15 cellular contexts compared by ENCODE assay signal in the genomic region with DNA sequence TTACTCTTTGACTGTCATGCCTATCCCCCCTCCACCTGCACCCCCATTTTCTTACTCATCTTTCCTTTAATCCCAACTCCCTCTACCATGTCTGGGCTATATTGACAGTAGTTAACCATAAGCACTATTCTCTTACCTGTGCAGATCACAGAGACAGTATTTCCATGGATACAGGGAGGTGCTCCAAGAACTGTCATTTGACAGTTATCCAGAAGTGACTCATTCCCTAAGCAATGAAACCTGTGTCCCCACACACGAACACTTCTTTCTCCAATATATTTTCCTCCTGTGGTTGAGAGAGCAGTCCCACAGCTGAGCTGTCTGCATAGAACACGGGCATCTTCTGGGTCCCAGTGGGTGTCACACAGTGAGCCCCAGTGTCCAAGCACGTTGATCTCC.
DNase-seq lines count a peak whose midpoint lies in the region; ATAC-seq and TF ChIP-seq lines count a peak whose summit lies in the region.
"Had no signal": no experiment of that assay in that cellular context is flagged by ENCODE, and none has a peak within 500 bp of the region (broad histone marks: within the 10 kb centered on the region; RNA-seq: fewer than 3 reads in every experiment).

No MANE protein-coding gene starts in this region.

- H2BK5ac ChIP-seq in IMR-90 (ENCODE audit: low read depth, low read length, poor library complexity, severe bottlenecking), result no peak overlapping the region

- no peak overlapping the region for H3K14ac ChIP-seq in IMR-90 (replicated peaks; ENCODE audit: low read depth, low read length)

- CTCF ChIA-PET in IMR-90 (lab: Yijun Ruan, JAX), result no interaction called here
- CTCF ChIA-PET in mammary epithelial cell (lab: Charles Lee; ENCODE audit: low non-redundant PET), result no interaction called here

- H3K27ac ChIP-seq in IMR-90 (ENCODE audit: insufficient read depth, low read length) (no peak overlapping the region), mammary epithelial cell (ENCODE audit: insufficient read depth, low read depth, low read length) (no peak overlapping the region)
- H3K27ac ChIP-seq: HL-60, RWPE1 had no signal

- ATAC-seq in IMR-90 (ENCODE audit: low read depth) (no peak), left lobe of liver (peak; percentile 17)

- no peak overlapping the region for H2BK20ac ChIP-seq in IMR-90 (ENCODE audit: low read depth, low read length)

- BruUV-seq in IMR-90 (replicated peaks; lab: Mats Ljungman, UMichigan) (no TSS peak), mammary epithelial cell (replicated peaks; lab: Mats Ljungman, UMichigan) (no TSS peak)

- POLR2A ChIA-PET in IMR-90 (lab: Charles Lee; ENCODE audit: unreplicated experiment), result no interaction called here

- dilution Hi-C loops in IMR-90 (cut with HindIII; ENCODE audit: low sequenced_read_pairs, unreplicated experiment), result no loop called here
- dilution Hi-C loops in mammary epithelial cell (cut with HindIII; ENCODE audit: low sequenced_read_pairs), result loop anchor here (5.0 kb wide), 1 partner anchor 33 kb away; no protein-coding TSS in a partner anchor

- TF ChIP-seq RAD21 in IMR-90 (IDR thresholded peaks at IDR 0.05; ENCODE audit: low read length), result no peak

- H3K18ac ChIP-seq in IMR-90 (ENCODE audit: low read depth, low read length), result no peak overlapping the region

- WGBS in IMR-90 (ENCODE audit: extremely low coverage in 2 of 2, insufficient read length in 1 of 2), 2 experiments, result 78% methylated on average over 2 of the region's 3 CpGs; no CpG with 5 or more reads in 1 of the 2 experiments
- WGBS in mammary epithelial cell (ENCODE audit: low coverage, missing lambda C conversion rate), result 69% methylated on average over 3 of the region's 3 CpGs

- TF ChIP-seq CTCF in IMR-90 (conservative IDR thresholded peaks at IDR 0.05; ENCODE audit: low read depth, low read length) (no peak), mammary epithelial cell (conservative IDR thresholded peaks at IDR 0.05 in 1 of 2, IDR thresholded peaks at IDR 0.05 in 1 of 2; ENCODE audit: extremely low read depth in 1 of 2, insufficient read depth in 1 of 2, low read depth in 1 of 2, low read length in 2 of 2) (no peak)

- intact Hi-C loops in IMR-90 (cut with micrococcal nuclease) (no loop called here), mammary epithelial cell (cut with micrococcal nuclease) (no loop called here)

- no peak overlapping the region for H4K91ac ChIP-seq in IMR-90 (ENCODE audit: insufficient read depth, low read depth, low read length)

- peak overlapping the region; percentile 50 for H2AK5ac ChIP-seq in IMR-90 (ENCODE audit: low read depth, low read length)

- no peaks in the 10 kb centered on the region for H4K20me1 ChIP-seq in IMR-90 (ENCODE audit: insufficient read depth, low read length)
- H4K20me1 ChIP-seq in mammary epithelial cell (ENCODE audit: insufficient read depth, low read length), result no peaks in the 10 kb centered on the region

- H3K9me1 ChIP-seq in IMR-90 (ENCODE audit: insufficient read depth, low read length), result 0 out of 2 replicates have a peak, but pooled peaks cover 2% of the 10 kb centered on the region

- in situ Hi-C loops in IMR-90 (cut with MboI; ENCODE audit: low sequenced_read_pairs), result no loop called here
- in situ Hi-C loops in mammary epithelial cell (cut with MboI; ENCODE audit: low sequenced_read_pairs in 2 of 2), result no loop called here

- H2AFZ ChIP-seq in IMR-90 (replicated peaks; ENCODE audit: low read length, poor library complexity) (no peak overlapping the region), mammary epithelial cell (ENCODE audit: low read depth, low read length) (no peak overlapping the region)

- no peak overlapping the region for H3K23ac ChIP-seq in IMR-90 (ENCODE audit: low read depth, low read length)

- H3K79me1 ChIP-seq in IMR-90 (ENCODE audit: low read depth in 1 of 2, low read length in 2 of 2), result no peaks in the 10 kb centered on the region

- H3K4me2 ChIP-seq in IMR-90 (ENCODE audit: low read depth, low read length) (no peak overlapping the region), mammary epithelial cell (ENCODE audit: insufficient read depth, low read depth, low read length) (no peak overlapping the region)

- H4K8ac ChIP-seq in IMR-90 (ENCODE audit: low read depth in 2 of 2, low read length in 2 of 2), result no peak overlapping the region

- H3K4ac ChIP-seq in IMR-90 (ENCODE audit: low read depth, low read length), result no peak overlapping the region

- DNase-seq in ELR (ENCODE audit: low read depth) (peak; percentile 50), IMR-90 (no peak), mammary epithelial cell (peak; percentile 9), left lobe of liver (ENCODE audit: low spot score) (no peak), NCI-H2029 treated with DMSO at 0.1 percent for 48 hours (lab: John Stamatoyannopoulos, UW) (no peak), NCI-H524 treated with DMSO at 0.1 percent for 48 hours (lab: John Stamatoyannopoulos, UW) (no peak)
- no peak for DNase-seq in stimulated activated CD4-positive, alpha-beta T cell treated with anti-CD3 and anti-CD28 coated beads, Interleukin-2, amount 100 ng/mL, for 48 hours
- DNase-seq: DMS153, NCI-H2029, NCI-H446 treated with DMSO at 0.1 percent for 48 hours, NCI-H526 treated with DMSO at 0.1 percent for 48 hours had no signal

- H3K4me1 ChIP-seq in IMR-90 (ENCODE audit: control insufficient read depth, insufficient read depth, low read length) (no peaks in the 10 kb centered on the region), mammary epithelial cell (ENCODE audit: insufficient read depth, low read length) (no peaks in the 10 kb centered on the region)

- no peak overlapping the region for H4K5ac ChIP-seq in IMR-90 (ENCODE audit: low read depth, low read length)

- H2BK120ac ChIP-seq in IMR-90 (ENCODE audit: low read depth, low read length), result 0 out of 2 replicates have a peak overlapping the region, but pooled peaks have one; percentile 3

- H3K9me3 ChIP-seq in IMR-90 (ENCODE audit: control insufficient read depth, insufficient read depth, low read length), result no peaks in the 10 kb centered on the region
- H3K9me3 ChIP-seq in mammary epithelial cell (replicated peaks; ENCODE audit: insufficient read depth, low read length), result no peaks in the 10 kb centered on the region

- H3K36me3 ChIP-seq in IMR-90 (ENCODE audit: control insufficient read depth, insufficient read depth, low read length), result no peaks in the 10 kb centered on the region
- no peaks in the 10 kb centered on the region for H3K36me3 ChIP-seq in mammary epithelial cell (ENCODE audit: insufficient read depth, low read length)

- H3K27me3 ChIP-seq in IMR-90 (ENCODE audit: control insufficient read depth, insufficient read depth, low read length) (no peaks in the 10 kb centered on the region), mammary epithelial cell (ENCODE audit: insufficient read depth, low read length) (no peaks in the 10 kb centered on the region)

- no peak overlapping the region for H2AK9ac ChIP-seq in IMR-90 (replicated peaks; ENCODE audit: low read depth, low read length, poor library complexity)

- H3K4me3 ChIP-seq in IMR-90 (ENCODE audit: insufficient read depth, low read depth, low read length) (no peak overlapping the region), mammary epithelial cell (replicated peaks in 1 of 3; ENCODE audit: insufficient read depth in 1 of 3, low read depth in 2 of 3, low read length in 3 of 3) (no peak overlapping the region)
- H3K4me3 ChIP-seq: GM12878, K562 had no signal

- no peak for TF ChIP-seq POLR2A in IMR-90 (IDR thresholded peaks at IDR 0.05; ENCODE audit: low read depth, low read length)

- H3K9ac ChIP-seq in IMR-90 (ENCODE audit: low read depth, low read length) (no peak overlapping the region), mammary epithelial cell (ENCODE audit: insufficient read depth, low read length) (no peak overlapping the region)

- H2BK15ac ChIP-seq in IMR-90 (ENCODE audit: low read depth, low read length), result no peak overlapping the region

- H3K56ac ChIP-seq in IMR-90 (ENCODE audit: extremely low read depth, insufficient read depth, low read length), result no peak overlapping the region

- H3K79me2 ChIP-seq in mammary epithelial cell (ENCODE audit: insufficient read depth, low read length), result no peaks in the 10 kb centered on the region

TF ChIP-seq in IMR-90, 13 proteins besides CTCF, POLR2A, EP300 and RAD21:
- TF ChIP-seq CHD1 (IDR thresholded peaks at IDR 0.05; ENCODE audit: low read depth, low read length) (no peak), SMC3 (IDR thresholded peaks at IDR 0.05; ENCODE audit: low read depth, low read length) (no peak), NFE2L2 (IDR thresholded peaks at IDR 0.05; ENCODE audit: low read depth, low read length) (no peak), MXI1 (IDR thresholded peaks at IDR 0.05; ENCODE audit: borderline replicate concordance, low read depth, low read length) (no peak), RCOR1 (IDR thresholded peaks at IDR 0.05; ENCODE audit: insufficient replicate concordance, low read length) (no peak), RFX5 (IDR thresholded peaks at IDR 0.05; ENCODE audit: low read depth, low read length) (no peak), MAZ (IDR thresholded peaks at IDR 0.05; ENCODE audit: borderline replicate concordance, low read depth, low read length) (no peak), CEBPB (IDR thresholded peaks at IDR 0.05; ENCODE audit: low read depth, low read length) (no peak), FOS (IDR thresholded peaks at IDR 0.05; ENCODE audit: low read depth, low read length) (no peak), MAFK (IDR thresholded peaks at IDR 0.05; ENCODE audit: low read depth, low read length) (no peak), BHLHE40 (IDR thresholded peaks at IDR 0.05; ENCODE audit: low read depth, low read length) (no peak)
- TF ChIP-seq, protein P1, sequence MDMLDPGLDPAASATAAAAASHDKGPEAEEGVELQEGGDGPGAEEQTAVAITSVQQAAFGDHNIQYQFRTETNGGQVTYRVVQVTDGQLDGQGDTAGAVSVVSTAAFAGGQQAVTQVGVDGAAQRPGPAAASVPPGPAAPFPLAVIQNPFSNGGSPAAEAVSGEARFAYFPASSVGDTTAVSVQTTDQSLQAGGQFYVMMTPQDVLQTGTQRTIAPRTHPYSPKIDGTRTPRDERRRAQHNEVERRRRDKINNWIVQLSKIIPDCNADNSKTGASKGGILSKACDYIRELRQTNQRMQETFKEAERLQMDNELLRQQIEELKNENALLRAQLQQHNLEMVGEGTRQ (IDR thresholded peaks at IDR 0.05; ENCODE audit: low read depth, low read length), result no peak
- TF ChIP-seq, protein P2, sequence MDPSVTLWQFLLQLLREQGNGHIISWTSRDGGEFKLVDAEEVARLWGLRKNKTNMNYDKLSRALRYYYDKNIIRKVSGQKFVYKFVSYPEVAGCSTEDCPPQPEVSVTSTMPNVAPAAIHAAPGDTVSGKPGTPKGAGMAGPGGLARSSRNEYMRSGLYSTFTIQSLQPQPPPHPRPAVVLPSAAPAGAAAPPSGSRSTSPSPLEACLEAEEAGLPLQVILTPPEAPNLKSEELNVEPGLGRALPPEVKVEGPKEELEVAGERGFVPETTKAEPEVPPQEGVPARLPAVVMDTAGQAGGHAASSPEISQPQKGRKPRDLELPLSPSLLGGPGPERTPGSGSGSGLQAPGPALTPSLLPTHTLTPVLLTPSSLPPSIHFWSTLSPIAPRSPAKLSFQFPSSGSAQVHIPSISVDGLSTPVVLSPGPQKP (IDR thresholded peaks at IDR 0.05; ENCODE audit: borderline replicate concordance, low read depth, low read length), result no peak

Comparison
In these comparisons a context has a peak if more than half of its experiments do, and no peak if none do; other contexts are left out.
1. DNase-seq: peak in ELR (single experiment) and mammary epithelial cell (single experiment); none in IMR-90 (single experiment), left lobe of liver (single experiment), NCI-H2029 treated with DMSO at 0.1 percent for 48 hours (single experiment), stimulated activated CD4-positive, alpha-beta T cell treated with anti-CD3 and anti-CD28 coated beads, Interleukin-2, amount 100 ng/mL, for 48 hours (0 of 2) and NCI-H524 treated with DMSO at 0.1 percent for 48 hours (single experiment).